Comparison of ENCODE assay signal across 8 cellular contexts in the genomic region with DNA sequence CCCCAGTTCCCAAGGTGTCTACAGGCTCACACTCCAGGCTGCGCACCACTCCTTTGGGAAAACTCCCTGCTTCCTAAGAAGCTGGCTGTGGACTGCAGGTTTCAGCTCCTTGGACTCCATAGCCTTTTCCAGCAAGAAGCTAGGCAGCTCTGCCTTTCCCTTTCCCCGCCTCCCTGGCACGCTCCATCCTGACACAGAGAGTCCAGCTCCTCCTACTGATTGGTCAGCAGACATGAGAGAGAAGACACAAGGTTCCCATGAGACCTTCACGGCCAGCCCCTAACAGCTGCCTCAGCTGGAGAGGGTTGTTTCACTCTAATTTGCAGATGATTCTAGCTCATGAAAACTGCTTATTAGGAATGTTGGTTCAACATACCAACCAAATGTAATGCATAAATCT. TPM values are rescaled to one million over a fixed set of nuclear protein-coding genes. Genes with fewer than 3 reads are reported as not detected.
DNase-seq lines count a peak whose midpoint lies in the region; ATAC-seq and TF ChIP-seq lines count a peak whose summit lies in the region.

No MANE protein-coding gene starts in this region.

- DNase-seq in ACHN (peak; percentile 88), NCI-H1105 (lab: John Stamatoyannopoulos, UW) (peak; percentile 10), colonic mucosa (peak; percentile 63), lower leg skin (ENCODE audit: low spot score in 2 of 2) (peak; percentile 75 to 92)
- no peak for DNase-seq in activated CD4-positive, alpha-beta T cell treated with anti-CD3 and anti-CD28 coated beads, Interleukin-2, amount 50 U/mL, for 4 hours

- in situ Hi-C loops in ACHN (cut with HindIII; ENCODE audit: low pct_ligation_motif_present, low pct_unique_long_range_greater_than_20kb, low sequenced_read_pairs) = no loop called here

- no peak overlapping the region for H3K27ac ChIP-seq in colonic mucosa

- no peaks in the 10 kb centered on the region for H3K36me3 ChIP-seq in colonic mucosa

- H3K9me3 ChIP-seq in colonic mucosa = no peaks in the 10 kb centered on the region

- H3K27me3 ChIP-seq in colonic mucosa = no peaks in the 10 kb centered on the region

- no peak overlapping the region for H3K9ac ChIP-seq in colonic mucosa (ENCODE audit: low read depth in 2 of 2, low read length in 2 of 2)

- H3K4me3 ChIP-seq in colonic mucosa (no peak overlapping the region), lower leg skin (ENCODE audit: low read depth, poor library complexity, severe bottlenecking) (no peak overlapping the region)

- no peaks in the 10 kb centered on the region for H3K4me1 ChIP-seq in colonic mucosa

- ATAC-seq in GM19397 (IDR thresholded peaks at IDR 0.05; ENCODE audit: unreplicated experiment) (no peak), GM21390 (IDR thresholded peaks at IDR 0.05; ENCODE audit: unreplicated experiment) (no peak), GM18870 (IDR thresholded peaks at IDR 0.05; ENCODE audit: unreplicated experiment) (no peak)

- TF ChIP-seq CTCF in colonic mucosa (IDR thresholded peaks at IDR 0.05) (no peak), lower leg skin (IDR thresholded peaks at IDR 0.05) (no peak)

- TF ChIP-seq POLR2A in lower leg skin (IDR thresholded peaks at IDR 0.05) = no peak

- intact Hi-C loops in colonic mucosa (cut with DNase I) (no loop called here), lower leg skin (cut with DNase I; ENCODE audit: low total_unique reads) (no loop called here)

- WGBS in lower leg skin, 2 donors = 36% methylated on average over 4 of the region's 4 CpGs

RNA-seq across cellular contexts. Expression of gene TENM4, which starts 27.6 kb away (rescaled TPM):
- 1 to 10 TPM in 1 of 2 donors, under 1 TPM in 1; 0.48 to 1.2 TPM for total RNA-seq in colonic mucosa
- 10 to 100 TPM; 34.4 to 41.1 (median 36.6) TPM for total RNA-seq in lower leg skin

Comparison
In these comparisons a context has a peak if more than half of its experiments do, and no peak if none do; other contexts are left out.
1. DNase-seq: peak in ACHN (single experiment), NCI-H1105 (single experiment), colonic mucosa (single experiment) and lower leg skin (2 of 2); none in activated CD4-positive, alpha-beta T cell treated with anti-CD3 and anti-CD28 coated beads, Interleukin-2, amount 50 U/mL, for 4 hours (0 of 2).
2. RNA of gene TENM4, which starts 27.6 kb away (total RNA-seq): 34.4 to 41.1 TPM in lower leg skin; 0.48 to 1.2 TPM in colonic mucosa; every median in the first group is over 10 times any median in the second.